34 cellular contexts compared by ENCODE assay signal in genomic region chr3:60351481-60351880, GRCh38.
"Had no signal": no experiment of that assay in that cellular context is flagged by ENCODE, and none has a peak within 500 bp of the region (broad histone marks: within the 10 kb centered on the region; RNA-seq: fewer than 3 reads in every experiment).

No MANE protein-coding gene starts in this region.

- H3K9me3 Mint-ChIP-seq: activated B cell treated with CpG ODN at 0.5 μM for 24 hours; activated CD4-positive, alpha-beta memory T cell treated with anti-CD3 and anti-CD28 coated beads for 36 hours; activated CD8-positive, alpha-beta T cell treated with anti-CD3 and anti-CD28 coated beads for 36 hours; activated naive CD4-positive, alpha-beta T cell treated with anti-CD3 and anti-CD28 coated beads for 36 hours; activated naive CD8-positive, alpha-beta T cell treated with anti-CD3 and anti-CD28 coated beads for 36 hours; activated T-cell treated with anti-CD3 and anti-CD28 coated beads, Interleukin-2, amount 50 U/mL, for 4 hours; activated T-helper 17 cell treated with anti-CD3 and anti-CD28 coated beads, Interleukin-2, amount 50 U/mL, for 72 hours had no signal

- H3K27ac Mint-ChIP-seq: activated B cell treated with CpG ODN at 0.5 μM for 24 hours; activated CD4-positive, alpha-beta memory T cell treated with anti-CD3 and anti-CD28 coated beads for 36 hours; activated CD4-positive, alpha-beta T cell treated with anti-CD3 and anti-CD28 coated beads, Interleukin-2, amount 10 ng/mL, durations not matched to agents 24 days and 14 days; activated CD8-positive, alpha-beta T cell treated with anti-CD3 and anti-CD28 coated beads for 36 hours; activated naive CD4-positive, alpha-beta T cell treated with anti-CD3 and anti-CD28 coated beads for 36 hours; activated naive CD4-positive, alpha-beta T cell treated with anti-CD3 and anti-CD28 coated beads, Interleukin-2, amount 50 U/mL, for 72 hours; activated naive CD8-positive, alpha-beta T cell treated with anti-CD3 and anti-CD28 coated beads for 36 hours; activated T-cell treated with anti-CD3 and anti-CD28 coated beads, Interleukin-2, amount 50 U/mL, for 72 hours; activated T-helper 1 cell treated with anti-CD3 and anti-CD28 coated beads, Interleukin-12 subunit alpha, Interleukin-12 subunit beta, Interleukin-2, Interleukin-4 antibody, amounts not matched to agents 30 ng/mL and 10 ng/mL and 1 ng/mL, durations not matched to agents 14 hours and 24 hours and 36 hours; activated T-helper 17 cell treated with anti-CD3 and anti-CD28 coated beads, Interleukin-2, amount 50 U/mL, for 72 hours; T-helper 1 cell treated with Interleukin-12 subunit alpha and Interleukin-12 subunit beta and Interleukin-4 antibody, amounts not matched to agents 30 μg/mL and 1 μg/mL, for 36 hours; T-helper 2 cell treated with Interferon-gamma antibody and Interleukin-4, amounts not matched to agents 5 μg/mL and 100 μg/mL, for 36 hours had no signal

- H3K36me3 ChIP-seq: adrenal gland, brain microvascular endothelial cell had no signal

- DNase-seq: activated B cell treated with CpG ODN at 0.5 μM for 24 hours; activated CD4-positive, alpha-beta memory T cell treated with anti-CD3 and anti-CD28 coated beads for 36 hours; activated CD4-positive, alpha-beta T cell treated with anti-CD3 and anti-CD28 coated beads for 4 hours; activated CD4-positive, alpha-beta T cell treated with anti-CD3 and anti-CD28 coated beads, Interleukin-2, amount 10 ng/mL, durations not matched to agents 24 days and 14 days; activated CD4-positive, alpha-beta T cell treated with anti-CD3 and anti-CD28 coated beads, Interleukin-2, amount 50 U/mL, for 1 hour; activated CD4-positive, alpha-beta T cell treated with anti-CD3 and anti-CD28 coated beads, Interleukin-2, amount 50 U/mL, for 4 hours; activated CD4-positive, CD25-positive, alpha-beta regulatory T cell treated with anti-CD3 and anti-CD28 coated beads, Interleukin-2, amount 50 U/mL, for 72 hours; activated CD8-positive, alpha-beta memory T cell treated with anti-CD3 and anti-CD28 coated beads, Interleukin-2, amount 50 U/mL, for 4 hours; activated CD8-positive, alpha-beta T cell treated with anti-CD3 and anti-CD28 coated beads for 36 hours; activated effector memory CD4-positive, alpha-beta T cell treated with anti-CD3 and anti-CD28 coated beads, Interleukin-2, amount 50 U/mL, for 16 hours; activated gamma-delta T cell treated with Interleukin-2 at 50 U/mL for 16 hours; activated naive CD4-positive, alpha-beta T cell; activated naive CD4-positive, alpha-beta T cell treated with anti-CD3 and anti-CD28 coated beads for 36 hours; activated naive CD4-positive, alpha-beta T cell treated with anti-CD3 and anti-CD28 coated beads, Interleukin-2, amount 50 U/mL, for 16 hours; activated naive CD8-positive, alpha-beta T cell treated with anti-CD3 and anti-CD28 coated beads for 36 hours; activated T-cell treated with anti-CD3 and anti-CD28 coated beads for 4 hours; activated T-cell treated with anti-CD3 and anti-CD28 coated beads, Interleukin-2, amount 50 U/mL, for 1 hour; activated T-cell treated with anti-CD3 and anti-CD28 coated beads, Interleukin-2, amount 50 U/mL, for 4 hours; activated T-cell treated with anti-CD3 and anti-CD28 coated beads, Interleukin-2, amount 50 U/mL, for 72 hours; adrenal gland; amniotic stem cell; aorta; body of pancreas; brain microvascular endothelial cell; T-helper 1 cell; T-helper 2 cell; T-helper 9 cell had no signal

- H3K27me3 ChIP-seq: adrenal gland, body of pancreas, brain microvascular endothelial cell, breast epithelium had no signal

- H3K27me3 Mint-ChIP-seq: activated B cell treated with CpG ODN at 0.5 μM for 24 hours; activated CD4-positive, alpha-beta memory T cell treated with anti-CD3 and anti-CD28 coated beads for 36 hours; activated CD4-positive, alpha-beta T cell treated with anti-CD3 and anti-CD28 coated beads, Interleukin-2, amount 10 ng/mL, durations not matched to agents 24 days and 14 days; activated CD8-positive, alpha-beta T cell treated with anti-CD3 and anti-CD28 coated beads for 36 hours; activated naive CD8-positive, alpha-beta T cell treated with anti-CD3 and anti-CD28 coated beads for 36 hours; activated T-helper 17 cell treated with anti-CD3 and anti-CD28 coated beads, Interleukin-2, amount 50 U/mL, for 72 hours had no signal

- ATAC-seq: activated CD8-positive, alpha-beta T cell treated with anti-CD3 and anti-CD28 coated beads for 36 hours; activated naive CD4-positive, alpha-beta T cell treated with anti-CD3 and anti-CD28 coated beads, Interleukin-2, amount 50 U/mL, for 72 hours; activated T-cell treated with anti-CD3 and anti-CD28 coated beads, Interleukin-2, amount 50 U/mL, for 4 hours; activated T-cell treated with anti-CD3 and anti-CD28 coated beads, Interleukin-2, amount 50 U/mL, for 72 hours; activated T-helper 17 cell treated with anti-CD3 and anti-CD28 coated beads, Interleukin-2, amount 50 U/mL, for 72 hours; body of pancreas had no signal

- H3K4me1 ChIP-seq: adrenal gland, body of pancreas, breast epithelium had no signal

- H3K27ac ChIP-seq: adrenal gland, body of pancreas, brain microvascular endothelial cell, breast epithelium, VCaP had no signal

- H3K4me3 Mint-ChIP-seq: activated B cell treated with CpG ODN at 0.5 μM for 24 hours; activated CD4-positive, alpha-beta memory T cell treated with anti-CD3 and anti-CD28 coated beads for 36 hours; activated CD4-positive, alpha-beta T cell treated with anti-CD3 and anti-CD28 coated beads, Interleukin-2, amount 10 ng/mL, durations not matched to agents 24 days and 14 days; activated CD8-positive, alpha-beta T cell treated with anti-CD3 and anti-CD28 coated beads for 36 hours; activated naive CD4-positive, alpha-beta T cell treated with anti-CD3 and anti-CD28 coated beads for 36 hours; activated naive CD8-positive, alpha-beta T cell treated with anti-CD3 and anti-CD28 coated beads for 36 hours; activated T-cell treated with anti-CD3 and anti-CD28 coated beads, Interleukin-2, amount 50 U/mL, for 4 hours; activated T-cell treated with anti-CD3 and anti-CD28 coated beads, Interleukin-2, amount 50 U/mL, for 72 hours; activated T-helper 1 cell treated with anti-CD3 and anti-CD28 coated beads, Interleukin-12 subunit alpha, Interleukin-12 subunit beta, Interleukin-2, Interleukin-4 antibody, amounts not matched to agents 30 ng/mL and 10 ng/mL and 1 ng/mL, durations not matched to agents 14 hours and 24 hours and 36 hours; activated T-helper 17 cell treated with anti-CD3 and anti-CD28 coated beads, Interleukin-2, amount 50 U/mL, for 72 hours; T-helper 1 cell treated with Interleukin-12 subunit alpha and Interleukin-12 subunit beta and Interleukin-4 antibody, amounts not matched to agents 30 μg/mL and 1 μg/mL, for 36 hours; T-helper 2 cell treated with Interferon-gamma antibody and Interleukin-4, amounts not matched to agents 5 μg/mL and 100 μg/mL, for 36 hours had no signal

- H3K36me3 Mint-ChIP-seq: activated CD4-positive, alpha-beta memory T cell treated with anti-CD3 and anti-CD28 coated beads for 36 hours; activated naive CD4-positive, alpha-beta T cell treated with anti-CD3 and anti-CD28 coated beads, Interleukin-2, amount 50 U/mL, for 72 hours had no signal

- H3K4me3 ChIP-seq: adrenal gland, body of pancreas, breast epithelium had no signal

- H3K4me1 Mint-ChIP-seq: activated B cell treated with CpG ODN at 0.5 μM for 24 hours; activated CD4-positive, alpha-beta T cell treated with anti-CD3 and anti-CD28 coated beads, Interleukin-2, amount 10 ng/mL, durations not matched to agents 24 days and 14 days; activated naive CD8-positive, alpha-beta T cell treated with anti-CD3 and anti-CD28 coated beads for 36 hours; activated T-helper 17 cell treated with anti-CD3 and anti-CD28 coated beads, Interleukin-2, amount 50 U/mL, for 72 hours had no signal

- H3K9me3 ChIP-seq: adrenal gland, body of pancreas, breast epithelium had no signal
